Comparison of ENCODE assay signal across 1 cellular context in genomic region chr6:157756708-157757429, GRCh38.
TF ChIP-seq lines count a peak whose summit lies in the region.

No MANE protein-coding gene starts in this region.

TF ChIP-seq in GM12878, 131 proteins besides CTCF, POLR2A, EP300 and RAD21 (continued from another document):
- TF ChIP-seq ETV6 (conservative IDR thresholded peaks at IDR 0.05 in 1 of 2, IDR thresholded peaks at IDR 0.05 in 1 of 2; ENCODE audit: borderline replicate concordance in 1 of 2, low read depth in 1 of 2) (no peak), ZNF274 (IDR thresholded peaks at IDR 0.05; ENCODE audit: insufficient read depth, insufficient read length) (no peak), CUX1 (IDR thresholded peaks at IDR 0.05; ENCODE audit: insufficient replicate concordance, low read depth, low read length) (no peak), IRF5 (IDR thresholded peaks at IDR 0.05; ENCODE audit: borderline replicate concordance) (no peak)
